Comparison of ENCODE assay signal across 15 cellular contexts in genomic region chr6:131602913-131603312, GRCh38. TPM values are rescaled to one million over a fixed set of nuclear protein-coding genes. Genes with fewer than 3 reads are reported as not detected.
DNase-seq lines count a peak whose midpoint lies in the region; ATAC-seq and TF ChIP-seq lines count a peak whose summit lies in the region.
"Had no signal": no experiment of that assay in that cellular context is flagged by ENCODE, and none has a peak within 500 bp of the region (broad histone marks: within the 10 kb centered on the region; RNA-seq: fewer than 3 reads in every experiment).

No MANE protein-coding gene starts in this region.

- in situ Hi-C loops in astrocyte of the spinal cord (cut with HindIII; ENCODE audit: low sequenced_read_pairs), result no loop called here

- H3K4me1 ChIP-seq in thyroid gland, result no peaks in the 10 kb centered on the region

- TF ChIP-seq POLR2A in thyroid gland (IDR thresholded peaks at IDR 0.05), result no peak

- H3K4me3 Mint-ChIP-seq in T-cell, result no peak overlapping the region
- no peak overlapping the region for H3K4me3 Mint-ChIP-seq in activated naive CD8-positive, alpha-beta T cell treated with anti-CD3 and anti-CD28 coated beads for 36 hours
- H3K4me3 Mint-ChIP-seq: CD4-positive, alpha-beta T cell; dendritic cell treated with granulocyte-macrophage colony-stimulating factor and Interleukin-4, amounts not matched to agents 40 ng/mL and 50 ng/mL, for 4 days had no signal

- H3K9me3 ChIP-seq in AG04450 (ENCODE audit: control insufficient read depth, insufficient read depth, low read length), result no peaks in the 10 kb centered on the region
- no peaks in the 10 kb centered on the region for H3K9me3 ChIP-seq in thyroid gland
- H3K9me3 ChIP-seq: left ventricle myocardium inferior, neutrophil had no signal

- no peaks in the 10 kb centered on the region for H3K27me3 Mint-ChIP-seq in T-cell
- no peaks in the 10 kb centered on the region for H3K27me3 Mint-ChIP-seq in activated naive CD8-positive, alpha-beta T cell treated with anti-CD3 and anti-CD28 coated beads for 36 hours
- H3K27me3 Mint-ChIP-seq: CD4-positive, alpha-beta T cell; dendritic cell treated with granulocyte-macrophage colony-stimulating factor and Interleukin-4, amounts not matched to agents 40 ng/mL and 50 ng/mL, for 4 days had no signal

- peaks cover 0 to 2% (median 0%) of the 10 kb centered on the region in 3 donors for H3K4me1 Mint-ChIP-seq in T-cell
- no peaks in the 10 kb centered on the region for H3K4me1 Mint-ChIP-seq in activated naive CD8-positive, alpha-beta T cell treated with anti-CD3 and anti-CD28 coated beads for 36 hours

- H3K36me3 Mint-ChIP-seq in T-cell, result peaks cover 60% of the 10 kb centered on the region
- H3K36me3 Mint-ChIP-seq in activated naive CD8-positive, alpha-beta T cell treated with anti-CD3 and anti-CD28 coated beads for 36 hours, result peaks cover 17% of the 10 kb centered on the region

- TF ChIP-seq CTCF in AG04450 (IDR thresholded peaks at IDR 0.05; ENCODE audit: low read depth, low read length), result no peak
- TF ChIP-seq CTCF in astrocyte of the spinal cord (IDR thresholded peaks at IDR 0.05; ENCODE audit: low read depth, low read length), result no peak
- TF ChIP-seq CTCF in thyroid gland (IDR thresholded peaks at IDR 0.05), result no peak

- POLR2A ChIA-PET in AG04450 (lab: Yijun Ruan, JAX), result interaction anchor here (0.9 kb wide), 1 partner anchor 12 kb away, joined by 3 read pairs; no protein-coding TSS in a partner anchor
- POLR2A ChIA-PET in T-cell (lab: Charles Lee), result no interaction called here

- H3K4me3 ChIP-seq in AG04450 (ENCODE audit: low read depth, low read length), result no peak overlapping the region
- H3K4me3 ChIP-seq in astrocyte of the spinal cord (ENCODE audit: low read depth, low read length), result no peak overlapping the region
- H3K4me3 ChIP-seq in thyroid gland (replicated peaks in 1 of 3), result no peak overlapping the region
- H3K4me3 ChIP-seq: left ventricle myocardium inferior had no signal

- H3K36me3 ChIP-seq in thyroid gland, result peaks cover 81% of the 10 kb centered on the region in 2 donors

- no peaks in the 10 kb centered on the region for H3K9me3 Mint-ChIP-seq in T-cell
- no peaks in the 10 kb centered on the region for H3K9me3 Mint-ChIP-seq in activated naive CD8-positive, alpha-beta T cell treated with anti-CD3 and anti-CD28 coated beads for 36 hours
- H3K9me3 Mint-ChIP-seq: CD4-positive, alpha-beta T cell; dendritic cell treated with granulocyte-macrophage colony-stimulating factor and Interleukin-4, amounts not matched to agents 40 ng/mL and 50 ng/mL, for 4 days had no signal

- no peak for ATAC-seq in T-cell (replicated peaks in 1 of 4)

- DNase-seq in AG04450 (ENCODE audit: low read depth, low spot score) (peak; percentile 84), HPDE6-E6E7 (ENCODE audit: extremely low spot score) (peak; percentile 3), astrocyte of the spinal cord (ENCODE audit: low read depth, low spot score) (peak; percentile 87), iris pigment epithelial cell (ENCODE audit: low read depth) (peak; percentile 97), thyroid gland (no peak), T-cell (no peak), SHP77 (lab: John Stamatoyannopoulos, UW) (no peak)
- no peak for DNase-seq in activated naive CD8-positive, alpha-beta T cell treated with anti-CD3 and anti-CD28 coated beads for 36 hours
- DNase-seq: activated naive CD4-positive, alpha-beta T cell treated with anti-CD3 and anti-CD28 coated beads, Interleukin-2, amount 50 U/mL, for 16 hours; CD4-positive, alpha-beta T cell; glutamatergic neuron; left ventricle myocardium inferior had no signal

- CTCF ChIA-PET in AG04450 (lab: Charles Lee), result interaction anchor here (0.6 to 6.5 kb wide), 4 partner anchors 11 to 695 kb away, joined by 3 to 59 read pairs (median 4); partner anchors contain the start of gene MED23
- CTCF ChIA-PET in T-cell (lab: Charles Lee), result interaction anchor here in 1 of 2 donors (1.3 kb wide), 1 partner anchor 25 kb away, joined by 3 read pairs; the partner anchor contains the start of gene MED23

- 90 to 91% methylated on average over 1 of the region's 1 CpG for WGBS in thyroid gland, 2 donors

- H3K27ac Mint-ChIP-seq in T-cell, result no peak overlapping the region
- no peak overlapping the region for H3K27ac Mint-ChIP-seq in activated naive CD8-positive, alpha-beta T cell treated with anti-CD3 and anti-CD28 coated beads for 36 hours
- H3K27ac Mint-ChIP-seq: CD4-positive, alpha-beta T cell; dendritic cell treated with granulocyte-macrophage colony-stimulating factor and Interleukin-4, amounts not matched to agents 40 ng/mL and 50 ng/mL, for 4 days had no signal

- H3K27me3 ChIP-seq in AG04450 (ENCODE audit: control insufficient read depth, insufficient read depth, low read length), result no peaks in the 10 kb centered on the region
- no peaks in the 10 kb centered on the region for H3K27me3 ChIP-seq in thyroid gland
- H3K27me3 ChIP-seq: neutrophil had no signal

- H3K27ac ChIP-seq in AG04450 (ENCODE audit: low read depth, low read length), result no peak overlapping the region
- no peak overlapping the region for H3K27ac ChIP-seq in thyroid gland
- H3K27ac ChIP-seq: left ventricle myocardium inferior, neutrophil had no signal

- intact Hi-C loops in thyroid gland (cut with DNase I), result no loop called here

RNA-seq across cellular contexts. Expression of gene MED23, which starts 25.1 kb away (rescaled TPM):
- polyA plus RNA-seq in AG04450 (2011; rRNA removed), result 32.5 and 40.1 TPM in 2 replicates
- 24.7 and 40.4 TPM in 2 replicates for polyA minus RNA-seq in AG04450 (2011; rRNA and poly(A)+ RNA removed)
- total RNA-seq in thyroid gland (10 to 100 TPM; 42.6 to 54.7 (median 46.7) TPM), T-cell (10 to 100 TPM; 45.6 to 64.5 (median 46.6) TPM)
- 10 to 100 TPM; 20.8 to 20.9 TPM for total RNA-seq in activated naive CD8-positive, alpha-beta T cell treated with anti-CD3 and anti-CD28 coated beads for 36 hours

RNA-seq across cellular contexts. Expression of gene ARG1, which starts 29.9 kb away (rescaled TPM):
- polyA plus RNA-seq in AG04450 (2011; rRNA removed), result not detected in 2 replicates
- not detected in 2 replicates for polyA minus RNA-seq in AG04450 (2011; rRNA and poly(A)+ RNA removed)
- total RNA-seq in thyroid gland, result 1 to 10 TPM in 1 of 4 donors, under 1 TPM in 1, not detected in 2; 0.50 to 2.9 TPM
- 1 to 10 TPM in 1 of 5 donors, under 1 TPM in 3, not detected in 1; 0.49 to 1.1 (median 0.75) TPM for total RNA-seq in T-cell
- total RNA-seq in activated naive CD8-positive, alpha-beta T cell treated with anti-CD3 and anti-CD28 coated beads for 36 hours, result not detected
- total RNA-seq: T-helper 2 cell treated with Interferon-gamma antibody and Interleukin-4, amounts not matched to agents 100 ng/mL and 5 ng/mL, for 36 hours had no signal

RNA-seq across cellular contexts. Expression of gene ENPP3, which starts 34.2 kb away (rescaled TPM):
- 0.11 and 0.14 TPM in 2 replicates for polyA plus RNA-seq in AG04450 (2011; rRNA removed)
- polyA minus RNA-seq in AG04450 (2011; rRNA and poly(A)+ RNA removed), result 0.09 and 0.43 TPM in 2 replicates
- total RNA-seq in thyroid gland, result 1 to 10 TPM in 1 of 4 donors, under 1 TPM in 3; 0.29 to 2.1 (median 0.85) TPM
- under 1 TPM; 0.30 to 0.68 (median 0.53) TPM for total RNA-seq in T-cell
- total RNA-seq in activated naive CD8-positive, alpha-beta T cell treated with anti-CD3 and anti-CD28 coated beads for 36 hours, result under 1 TPM; 0.45 to 0.64 TPM

Comparison
In these comparisons a context has a peak if more than half of its experiments do, and no peak if none do; other contexts are left out.
1. DNase-seq: peak in AG04450 (single experiment), HPDE6-E6E7 (single experiment), astrocyte of the spinal cord (single experiment) and iris pigment epithelial cell (single experiment); none in thyroid gland (0 of 2), T-cell (0 of 34), SHP77 (0 of 2) and activated naive CD8-positive, alpha-beta T cell treated with anti-CD3 and anti-CD28 coated beads for 36 hours (single experiment).